Comparison of ENCODE assay signal across 21 cellular contexts in the genomic region with DNA sequence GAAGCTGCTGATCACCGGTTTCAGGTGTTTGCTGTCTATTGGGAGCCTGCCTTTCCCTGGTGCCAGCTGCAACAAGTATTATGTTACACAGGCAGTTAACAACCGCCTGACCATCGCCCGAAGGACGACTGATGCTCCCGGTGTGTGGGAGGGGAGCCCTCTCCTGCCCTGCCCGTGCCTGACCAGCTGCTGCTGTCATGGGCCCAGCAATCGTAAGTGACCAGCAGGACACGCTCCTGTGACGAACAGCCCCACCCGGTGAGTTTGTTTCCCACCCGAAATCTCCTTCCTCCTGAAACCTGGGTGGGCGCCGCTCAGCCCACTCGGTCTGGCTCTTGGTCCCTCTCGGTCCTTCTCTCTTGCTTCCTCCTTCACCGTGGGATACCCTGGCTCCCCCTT. TPM values are rescaled to one million over a fixed set of nuclear protein-coding genes. Genes with fewer than 3 reads are reported as not detected.
DNase-seq lines count a peak whose midpoint lies in the region; TF ChIP-seq lines count a peak whose summit lies in the region.
"Had no signal": no experiment of that assay in that cellular context is flagged by ENCODE, and none has a peak within 500 bp of the region (broad histone marks: within the 10 kb centered on the region; RNA-seq: fewer than 3 reads in every experiment).

No MANE protein-coding gene starts in this region.

- peak overlapping the region; percentile 24 for H3K9ac ChIP-seq in neuronal stem cell (ENCODE audit: low read depth, low read length, poor library complexity)

- no peak overlapping the region for H2BK120ac ChIP-seq in neuronal stem cell (ENCODE audit: low read depth, low read length)

- H2AFZ ChIP-seq in neuronal stem cell (ENCODE audit: low read length): no peak overlapping the region

- no peak overlapping the region for H3K27ac ChIP-seq in SJCRH30
- no peak overlapping the region for H3K27ac ChIP-seq in neuronal stem cell (replicated peaks; ENCODE audit: low read length)
- H3K27ac ChIP-seq: colonic mucosa, heart right ventricle, RWPE1, WERI-Rb-1 had no signal

- no peak overlapping the region for H3K4me2 ChIP-seq in neuronal stem cell (ENCODE audit: insufficient read depth, low read length, poor library complexity, severe bottlenecking)
- H3K4me2 ChIP-seq: smooth muscle cell had no signal

- peak overlapping the region; percentile 31 for H3K18ac ChIP-seq in neuronal stem cell (ENCODE audit: low read length)

- no peaks in the 10 kb centered on the region for H3K79me1 ChIP-seq in neuronal stem cell (ENCODE audit: low read depth, low read length)

- no peak overlapping the region for H3K4me3 ChIP-seq in H7 (ENCODE audit: insufficient read depth, low read depth, low read length)
- no peak overlapping the region for H3K4me3 ChIP-seq in SJCRH30
- H3K4me3 ChIP-seq in neuronal stem cell (ENCODE audit: low read length in 2 of 2): no peak overlapping the region
- no peak overlapping the region for H3K4me3 ChIP-seq in foreskin fibroblast (ENCODE audit: low read depth in 1 of 2, low read length in 2 of 2)
- H3K4me3 ChIP-seq: colonic mucosa, heart right ventricle, lung, smooth muscle cell had no signal

- H2BK5ac ChIP-seq in neuronal stem cell (ENCODE audit: low read length): no peak overlapping the region

- H3K14ac ChIP-seq in neuronal stem cell (ENCODE audit: low read length): no peak overlapping the region

- no CpG with 5 or more reads among the region's 17 CpGs for WGBS in neuronal stem cell (ENCODE audit: extremely low coverage in 2 of 2, insufficient read length in 2 of 2, insufficient replicate concordance in 1 of 2), 2 donors

- H3K27me3 ChIP-seq in H7 (ENCODE audit: control insufficient read depth, insufficient read depth, low read length): peaks cover 16% of the 10 kb centered on the region
- H3K27me3 ChIP-seq in SJCRH30: peaks cover 53% of the 10 kb centered on the region
- peaks cover 0 to 52% (median 19%) of the 10 kb centered on the region in 3 experiments for H3K27me3 ChIP-seq in neuronal stem cell (ENCODE audit: control insufficient read depth in 3 of 3, insufficient read depth in 3 of 3, low read depth in 1 of 3, low read length in 3 of 3)

- no peak overlapping the region for H4K8ac ChIP-seq in neuronal stem cell (ENCODE audit: low read depth, low read length)

- TF ChIP-seq CTCF in foreskin fibroblast (IDR thresholded peaks at IDR 0.05; ENCODE audit: low read depth, low read length): no peak

- no peak overlapping the region for H2BK12ac ChIP-seq in neuronal stem cell (ENCODE audit: low read length)

- no peak overlapping the region for H4K91ac ChIP-seq in neuronal stem cell (ENCODE audit: low read depth, low read length, poor library complexity)

- H3K4me1 ChIP-seq in SJCRH30: no peaks in the 10 kb centered on the region
- peaks cover 7 to 13% of the 10 kb centered on the region in 2 donors for H3K4me1 ChIP-seq in neuronal stem cell (ENCODE audit: control insufficient read depth in 2 of 2, insufficient read depth in 1 of 2, low read depth in 1 of 2, low read length in 2 of 2)

- H3K4ac ChIP-seq in neuronal stem cell (ENCODE audit: low read length): no peak overlapping the region

- H3K23ac ChIP-seq in neuronal stem cell (ENCODE audit: low read depth, low read length, poor library complexity): no peak overlapping the region

- no peaks in the 10 kb centered on the region for H3K36me3 ChIP-seq in H7 (replicated peaks; ENCODE audit: control insufficient read depth, insufficient read depth, low read length)
- no peaks in the 10 kb centered on the region for H3K36me3 ChIP-seq in SJCRH30
- H3K36me3 ChIP-seq in neuronal stem cell (replicated peaks in 1 of 2; ENCODE audit: control insufficient read depth in 2 of 2, insufficient read depth in 2 of 2, low read length in 2 of 2): no peaks in the 10 kb centered on the region
- H3K36me3 ChIP-seq: colonic mucosa, heart right ventricle, WERI-Rb-1 had no signal

- H2AK5ac ChIP-seq in neuronal stem cell (ENCODE audit: low read depth, low read length): no peak overlapping the region

- H2BK15ac ChIP-seq in neuronal stem cell (ENCODE audit: low read length): no peak overlapping the region

- H3K9me3 ChIP-seq in SJCRH30 (replicated peaks) (no peaks in the 10 kb centered on the region), neuronal stem cell (replicated peaks in 1 of 2; ENCODE audit: control insufficient read depth in 2 of 2, insufficient read depth in 1 of 2, low read depth in 1 of 2, low read length in 2 of 2) (no peaks in the 10 kb centered on the region)
- H3K9me3 ChIP-seq: colonic mucosa, heart right ventricle had no signal

- DNase-seq in H7 (peak; percentile 38), NCI-H2081 treated with DMSO at 0.1 percent for 48 hours (lab: John Stamatoyannopoulos, UW) (peak; percentile 31), SJCRH30 (peak; percentile 32 to 41), neuronal stem cell (ENCODE audit: low spot score) (no peak), AML-193 (lab: John Stamatoyannopoulos, UW) (no peak), foreskin fibroblast (no peak)
- DNase-seq in activated CD8-positive, alpha-beta memory T cell treated with anti-CD3 and anti-CD28 coated beads, Interleukin-2, amount 50 U/mL, for 48 hours: no peak
- DNase-seq: activated CD4-positive, alpha-beta memory T cell treated with anti-CD3 and anti-CD28 coated beads, Interleukin-2, amount 10 ng/mL, durations not matched to agents 7 days and 5 days; activated naive CD8-positive, alpha-beta T cell treated with anti-CD3 and anti-CD28 coated beads for 36 hours; activated T-cell treated with anti-CD3 and anti-CD28 coated beads, Interleukin-2, amount 50 U/mL, for 4 hours; heart right ventricle; immature natural killer cell; natural killer cell; stimulated activated CD4-positive, alpha-beta T cell treated with anti-CD3 and anti-CD28 coated beads, Interleukin-4, amount 100 ng/mL, for 4 hours; WERI-Rb-1 had no signal

RNA-seq across cellular contexts. Expression of a gene that starts 17.9 kb away (rescaled TPM):
- total RNA-seq in H7 (2014; rRNA removed; shearing (Covaris generic)): 79.9 and 80.2 TPM in 2 replicates
- 163 and 181 TPM in 2 replicates for total RNA-seq in SJCRH30 (2014; rRNA removed; shearing (Covaris generic))
- polyA plus RNA-seq in neuronal stem cell (2013, experiment 1 of 2): 253 TPM
- 258 TPM for polyA plus RNA-seq in neuronal stem cell (2013, experiment 2 of 2)

RNA-seq across cellular contexts. Expression of a gene that starts 35.7 kb away (rescaled TPM):
- total RNA-seq in H7 (2014; rRNA removed; shearing (Covaris generic)): not detected in 2 replicates
- not detected in 2 replicates for total RNA-seq in SJCRH30 (2014; rRNA removed; shearing (Covaris generic))
- 0.06 TPM for polyA plus RNA-seq in neuronal stem cell (2013, experiment 1 of 2)
- polyA plus RNA-seq in neuronal stem cell (2013, experiment 2 of 2): not detected
- total RNA-seq: activated CD4-positive, alpha-beta memory T cell treated with anti-CD3 and anti-CD28 coated beads, Interleukin-2, amount 10 ng/mL, durations not matched to agents 7 days and 5 days; activated naive CD8-positive, alpha-beta T cell treated with anti-CD3 and anti-CD28 coated beads for 36 hours; HT1080; progenitor cell of endocrine pancreas; smooth muscle cell had no signal
- polyA plus RNA-seq: immature natural killer cell, smooth muscle cell had no signal

RNA-seq across cellular contexts. Expression of a gene that starts 41.9 kb away (rescaled TPM):
- total RNA-seq in H7 (2014; rRNA removed; shearing (Covaris generic)): 2.6 and 5.7 TPM in 2 replicates
- total RNA-seq in SJCRH30 (2014; rRNA removed; shearing (Covaris generic)): 0.13 and 0.34 TPM in 2 replicates
- polyA plus RNA-seq in neuronal stem cell (2013, experiment 1 of 2): 3.1 TPM
- polyA plus RNA-seq in neuronal stem cell (2013, experiment 2 of 2): 2.9 TPM

RNA-seq across cellular contexts. Expression of a gene that starts 51.1 kb away (rescaled TPM):
- not detected in 2 replicates for total RNA-seq in H7 (2014; rRNA removed; shearing (Covaris generic))
- total RNA-seq in SJCRH30 (2014; rRNA removed; shearing (Covaris generic)): not detected in 2 replicates
- polyA plus RNA-seq in neuronal stem cell (2013, experiment 1 of 2): not detected
- polyA plus RNA-seq in neuronal stem cell (2013, experiment 2 of 2): not detected
- total RNA-seq: activated CD4-positive, alpha-beta memory T cell treated with anti-CD3 and anti-CD28 coated beads, Interleukin-2, amount 10 ng/mL, durations not matched to agents 7 days and 5 days; activated naive CD8-positive, alpha-beta T cell treated with anti-CD3 and anti-CD28 coated beads for 36 hours; HT1080; progenitor cell of endocrine pancreas; smooth muscle cell had no signal
- polyA plus RNA-seq: immature natural killer cell, smooth muscle cell had no signal

Comparison
In these comparisons a context has a peak if more than half of its experiments do, and no peak if none do; other contexts are left out.
1. DNase-seq: peak in H7 (single experiment), NCI-H2081 treated with DMSO at 0.1 percent for 48 hours (single experiment) and SJCRH30 (2 of 2); none in neuronal stem cell (single experiment), AML-193 (0 of 2), activated CD8-positive, alpha-beta memory T cell treated with anti-CD3 and anti-CD28 coated beads, Interleukin-2, amount 50 U/mL, for 48 hours (single experiment) and foreskin fibroblast (0 of 2).